In genomic region chr3:159761826-159762225, GRCh38 we compare ENCODE assay signal across 1 cellular context.
TF ChIP-seq lines count a peak whose summit lies in the region.

No MANE protein-coding gene starts in this region.

TF ChIP-seq in GM23338, 12 proteins besides CTCF, POLR2A, EP300 and RAD21 (continued from another document):
- TF ChIP-seq ETS1 (IDR thresholded peaks at IDR 0.05) = no peak
- no peak for TF ChIP-seq JUNB (IDR thresholded peaks at IDR 0.05; ENCODE audit: unreplicated experiment)
- no peak for TF ChIP-seq EZH2 (IDR thresholded peaks at IDR 0.05; ENCODE audit: low read depth, unreplicated experiment)
- no peak for TF ChIP-seq EZH2phosphoT487 (IDR thresholded peaks at IDR 0.05; ENCODE audit: unreplicated experiment)
- TF ChIP-seq ZNF114 (CRISPR knock-in tag; IDR thresholded peaks at IDR 0.05) = no peak
- no peak for TF ChIP-seq NANOG (IDR thresholded peaks at IDR 0.05; ENCODE audit: borderline replicate concordance)
- TF ChIP-seq REST (IDR thresholded peaks at IDR 0.05; ENCODE audit: unreplicated experiment) = no peak
- TF ChIP-seq CREB1 (CRISPR knock-in tag; IDR thresholded peaks at IDR 0.05; ENCODE audit: low read depth) = no peak
- TF ChIP-seq POLR2AphosphoS5 (IDR thresholded peaks at IDR 0.05; ENCODE audit: low read depth) = no peak
- TF ChIP-seq STAT1 (IDR thresholded peaks at IDR 0.05; ENCODE audit: unreplicated experiment) = no peak
